ENCODE assay signal across 30 cellular contexts in genomic region chr2:17867133-17867532, GRCh38. TPM values are rescaled to one million over a fixed set of nuclear protein-coding genes. Genes with fewer than 3 reads are reported as not detected.
"Had no signal": no experiment of that assay in that cellular context is flagged by ENCODE, and none has a peak within 500 bp of the region (broad histone marks: within the 10 kb centered on the region; RNA-seq: fewer than 3 reads in every experiment).

No MANE protein-coding gene starts in this region.

- H3K27me3 ChIP-seq: stomach, suprapubic skin, tibial nerve had no signal

- H3K9ac ChIP-seq: parathyroid adenoma had no signal

- H2AFZ ChIP-seq: hepatocyte, parathyroid adenoma had no signal

- H3K4me3 Mint-ChIP-seq: activated CD4-positive, alpha-beta memory T cell treated with anti-CD3 and anti-CD28 coated beads, Interleukin-2, amount 10 ng/mL, durations not matched to agents 7 days and 5 days; activated CD4-positive, alpha-beta T cell treated with anti-CD3 and anti-CD28 coated beads, Interleukin-2, amount 10 ng/mL, durations not matched to agents 24 days and 14 days; activated naive CD4-positive, alpha-beta T cell treated with anti-CD3 and anti-CD28 coated beads for 36 hours; activated naive CD8-positive, alpha-beta T cell treated with anti-CD3 and anti-CD28 coated beads, Interleukin-2, amount 10 ng/mL, durations not matched to agents 7 days and 5 days; activated T-cell treated with anti-CD3 and anti-CD28 coated beads, Interleukin-2, amount 50 U/mL, for 72 hours; nephron progenitor cell; stimulated activated memory B cell treated with anti-CD40 and anti-IgM and Interleukin-4, amounts not matched to agents 10 μg/mL and 1 μg/mL and 100 μg/mL, for 72 hours; T-helper 2 cell treated with Interferon-gamma antibody and Interleukin-4, amounts not matched to agents 5 μg/mL and 100 μg/mL, for 36 hours had no signal

- DNase-seq: activated CD4-positive, alpha-beta memory T cell treated with anti-CD3 and anti-CD28 coated beads, Interleukin-2, amount 10 ng/mL, durations not matched to agents 7 days and 5 days; activated CD4-positive, alpha-beta T cell treated with anti-CD3 and anti-CD28 coated beads, Interleukin-2, amount 10 ng/mL, durations not matched to agents 24 days and 14 days; activated effector memory CD4-positive, alpha-beta T cell treated with Interleukin-2 at 50 U/mL for 16 hours; activated naive CD4-positive, alpha-beta T cell treated with anti-CD3 and anti-CD28 coated beads for 36 hours; activated naive CD8-positive, alpha-beta T cell treated with anti-CD3 and anti-CD28 coated beads, Interleukin-2, amount 10 ng/mL, durations not matched to agents 7 days and 5 days; activated T-cell treated with anti-CD3 and anti-CD28 coated beads, Interleukin-2, amount 50 U/mL, for 72 hours; amygdala; central memory CD4-positive, alpha-beta T cell; effector memory CD4-positive, alpha-beta T cell; glutamatergic neuron; mesendoderm; mucosa of descending colon; nephron progenitor cell; nucleus accumbens; small intestine; stomach had no signal

- H3K9me3 Mint-ChIP-seq: activated CD4-positive, alpha-beta memory T cell treated with anti-CD3 and anti-CD28 coated beads, Interleukin-2, amount 10 ng/mL, durations not matched to agents 7 days and 5 days; activated CD4-positive, alpha-beta T cell treated with anti-CD3 and anti-CD28 coated beads, Interleukin-2, amount 10 ng/mL, durations not matched to agents 24 days and 14 days; activated naive CD4-positive, alpha-beta T cell treated with anti-CD3 and anti-CD28 coated beads for 36 hours; activated naive CD8-positive, alpha-beta T cell treated with anti-CD3 and anti-CD28 coated beads, Interleukin-2, amount 10 ng/mL, durations not matched to agents 7 days and 5 days; activated T-cell treated with anti-CD3 and anti-CD28 coated beads, Interleukin-2, amount 50 U/mL, for 72 hours; nephron progenitor cell; stimulated activated memory B cell treated with anti-CD40 and anti-IgM and Interleukin-4, amounts not matched to agents 10 μg/mL and 1 μg/mL and 100 μg/mL, for 72 hours; T-helper 2 cell treated with Interferon-gamma antibody and Interleukin-4, amounts not matched to agents 5 μg/mL and 100 μg/mL, for 36 hours had no signal

- H3K27ac Mint-ChIP-seq: activated CD4-positive, alpha-beta memory T cell treated with anti-CD3 and anti-CD28 coated beads, Interleukin-2, amount 10 ng/mL, durations not matched to agents 7 days and 5 days; activated CD4-positive, alpha-beta T cell treated with anti-CD3 and anti-CD28 coated beads, Interleukin-2, amount 10 ng/mL, durations not matched to agents 24 days and 14 days; activated naive CD4-positive, alpha-beta T cell treated with anti-CD3 and anti-CD28 coated beads for 36 hours; activated naive CD8-positive, alpha-beta T cell treated with anti-CD3 and anti-CD28 coated beads, Interleukin-2, amount 10 ng/mL, durations not matched to agents 7 days and 5 days; activated T-cell treated with anti-CD3 and anti-CD28 coated beads, Interleukin-2, amount 50 U/mL, for 72 hours; nephron progenitor cell; stimulated activated memory B cell treated with anti-CD40 and anti-IgM and Interleukin-4, amounts not matched to agents 10 μg/mL and 1 μg/mL and 100 μg/mL, for 72 hours; T-helper 2 cell treated with Interferon-gamma antibody and Interleukin-4, amounts not matched to agents 5 μg/mL and 100 μg/mL, for 36 hours had no signal

- H3K79me2 ChIP-seq: hepatocyte, parathyroid adenoma had no signal

- H3K4me2 ChIP-seq: hepatocyte had no signal

- H3K4me1 Mint-ChIP-seq: activated CD4-positive, alpha-beta memory T cell treated with anti-CD3 and anti-CD28 coated beads, Interleukin-2, amount 10 ng/mL, durations not matched to agents 7 days and 5 days; activated CD4-positive, alpha-beta T cell treated with anti-CD3 and anti-CD28 coated beads, Interleukin-2, amount 10 ng/mL, durations not matched to agents 24 days and 14 days; activated naive CD8-positive, alpha-beta T cell treated with anti-CD3 and anti-CD28 coated beads, Interleukin-2, amount 10 ng/mL, durations not matched to agents 7 days and 5 days; nephron progenitor cell; stimulated activated memory B cell treated with anti-CD40 and anti-IgM and Interleukin-4, amounts not matched to agents 10 μg/mL and 1 μg/mL and 100 μg/mL, for 72 hours had no signal

- H3K4me1 ChIP-seq: parathyroid adenoma, suprapubic skin, tibial nerve had no signal

- H3K27me3 Mint-ChIP-seq: activated CD4-positive, alpha-beta memory T cell treated with anti-CD3 and anti-CD28 coated beads, Interleukin-2, amount 10 ng/mL, durations not matched to agents 7 days and 5 days; activated CD4-positive, alpha-beta T cell treated with anti-CD3 and anti-CD28 coated beads, Interleukin-2, amount 10 ng/mL, durations not matched to agents 24 days and 14 days had no signal

- FAIRE-seq: colon, frontal cortex, small intestine had no signal

- H3K4me3 ChIP-seq: hepatocyte, mucosa of descending colon, stomach, suprapubic skin, tibial nerve had no signal

- ATAC-seq: activated CD4-positive, CD25-positive, alpha-beta regulatory T cell treated with anti-CD3 and anti-CD28 coated beads, Interleukin-2, amount 50 U/mL, for 24 hours; activated T-cell treated with anti-CD3 and anti-CD28 coated beads, Interleukin-2, amount 50 U/mL, for 72 hours; esophagus mucosa; mucosa of descending colon; sciatic nerve; stimulated activated memory B cell treated with anti-CD40 and anti-IgM and Interleukin-4, amounts not matched to agents 10 μg/mL and 1 μg/mL and 100 μg/mL, for 72 hours had no signal

- H3K9me3 ChIP-seq: mucosa of descending colon, stomach, suprapubic skin, tibial nerve had no signal

- H3K36me3 Mint-ChIP-seq: activated naive CD8-positive, alpha-beta T cell treated with anti-CD3 and anti-CD28 coated beads, Interleukin-2, amount 10 ng/mL, durations not matched to agents 7 days and 5 days; stimulated activated memory B cell treated with anti-CD40 and anti-IgM and Interleukin-4, amounts not matched to agents 10 μg/mL and 1 μg/mL and 100 μg/mL, for 72 hours had no signal

- H3K27ac ChIP-seq: hepatocyte, parathyroid adenoma, stomach, suprapubic skin, tibial nerve, VCaP had no signal

- H3K36me3 ChIP-seq: stomach, suprapubic skin, tibial nerve had no signal

RNA-seq across cellular contexts. Expression of gene KCNS3, which starts 11.3 kb away (rescaled TPM):
- total RNA-seq: activated CD4-positive, alpha-beta memory T cell treated with anti-CD3 and anti-CD28 coated beads, Interleukin-2, amount 10 ng/mL, durations not matched to agents 7 days and 5 days; activated CD4-positive, alpha-beta T cell treated with anti-CD3 and anti-CD28 coated beads, Interleukin-2, amount 10 ng/mL, durations not matched to agents 24 days and 14 days; activated naive CD8-positive, alpha-beta T cell treated with anti-CD3 and anti-CD28 coated beads, Interleukin-2, amount 10 ng/mL, durations not matched to agents 7 days and 5 days; activated T-cell treated with anti-CD3 and anti-CD28 coated beads, Interleukin-2, amount 50 U/mL, for 72 hours had no signal

RNA-seq across cellular contexts. Expression of gene MSGN1, which starts 50.9 kb away (rescaled TPM):
- total RNA-seq: activated CD4-positive, alpha-beta memory T cell treated with anti-CD3 and anti-CD28 coated beads, Interleukin-2, amount 10 ng/mL, durations not matched to agents 7 days and 5 days; activated CD4-positive, alpha-beta T cell treated with anti-CD3 and anti-CD28 coated beads, Interleukin-2, amount 10 ng/mL, durations not matched to agents 24 days and 14 days; activated naive CD4-positive, alpha-beta T cell treated with anti-CD3 and anti-CD28 coated beads for 36 hours; activated naive CD8-positive, alpha-beta T cell treated with anti-CD3 and anti-CD28 coated beads, Interleukin-2, amount 10 ng/mL, durations not matched to agents 7 days and 5 days; activated T-cell treated with anti-CD3 and anti-CD28 coated beads, Interleukin-2, amount 50 U/mL, for 72 hours; dermis microvascular lymphatic vessel endothelial cell; esophagus mucosa; frontal cortex; hepatocyte; liver; mucosa of descending colon; sciatic nerve; stomach; suprapubic skin; tibial nerve had no signal
- polyA plus RNA-seq: hepatocyte, liver, small intestine had no signal
